In genomic region chr15:40543631-40544294, GRCh38 we compare ENCODE assay signal across 11 cellular contexts. TPM values are rescaled to one million over a fixed set of nuclear protein-coding genes. Genes with fewer than 3 reads are reported as not detected.
DNase-seq lines count a peak whose midpoint lies in the region; ATAC-seq, FAIRE-seq and TF ChIP-seq lines count a peak whose summit lies in the region.
"Had no signal": no experiment of that assay in that cellular context is flagged by ENCODE, and none has a peak within 500 bp of the region (broad histone marks: within the 10 kb centered on the region; RNA-seq: fewer than 3 reads in every experiment).

No MANE protein-coding gene starts in this region.

- TF ChIP-seq POLR2A in GM12892 (IDR thresholded peaks at IDR 0.05; ENCODE audit: low read depth, low read length): no peak

- peak; percentile 97 for FAIRE-seq in GM12892 (lab: Jason Lieb, UNC)

- ATAC-seq in GM21381 (IDR thresholded peaks at IDR 0.05; ENCODE audit: unreplicated experiment): peak; percentile 72
- peak; percentile 59 for ATAC-seq in HG03103 (IDR thresholded peaks at IDR 0.05; ENCODE audit: low read depth, unreplicated experiment)

- DNase-seq in GM12892 (ENCODE audit: insufficient read length) (no peak), SIG-M5 treated with dmso at 0.1 percent for 504 hours (lab: John Stamatoyannopoulos, UW; ENCODE audit: unreplicated experiment) (peak; percentile 81), cortex of kidney (lab: John Stamatoyannopoulos, UW) (no peak), DMS114 treated with DMSO at 0.1 percent for 48 hours (lab: John Stamatoyannopoulos, UW; ENCODE audit: unreplicated experiment) (no peak), EL (no peak)
- no peak for DNase-seq in stimulated activated CD4-positive, alpha-beta T cell treated with anti-CD3 and anti-CD28 coated beads, Interleukin-4, amount 100 ng/mL, for 4 hours
- DNase-seq: activated gamma-delta T cell, COR-L47, NCI-H2171 had no signal

RNA-seq across cellular contexts. Expression of gene CCDC32, which starts 21.1 kb away (rescaled TPM):
- 58.9 TPM for polyA plus RNA-seq in GM12892 (2012; ENCODE audit: missing spikeins)

RNA-seq across cellular contexts. Expression of gene RPUSD2, which starts 25.3 kb away (rescaled TPM):
- 5.8 TPM for polyA plus RNA-seq in GM12892 (2012; ENCODE audit: missing spikeins)

RNA-seq across cellular contexts. Expression of gene KNL1, which starts 50.3 kb away (rescaled TPM):
- polyA plus RNA-seq in GM12892 (2012; ENCODE audit: missing spikeins): 10.7 TPM
